ENCODE assay signal across 10 cellular contexts in the genomic region with DNA sequence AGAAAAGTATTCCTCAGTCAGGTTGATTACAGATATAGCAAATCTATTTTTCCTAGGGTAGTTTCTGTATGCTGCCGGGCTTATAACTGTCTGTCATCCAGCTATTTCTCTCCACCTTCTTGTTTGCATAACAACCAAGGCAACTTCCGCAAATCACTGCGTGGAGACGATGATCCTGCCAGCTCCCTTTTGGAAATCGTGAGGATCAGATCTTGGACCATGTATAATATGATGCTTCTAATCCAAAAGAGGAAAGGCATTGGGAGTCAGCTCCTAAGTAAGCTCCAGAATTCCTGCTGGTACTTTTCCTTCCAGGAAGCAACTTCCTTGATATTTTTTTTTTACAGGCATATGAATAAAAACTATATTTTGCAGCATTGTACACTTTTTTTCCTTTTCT. TPM values are rescaled to one million over a fixed set of nuclear protein-coding genes. Genes with fewer than 3 reads are reported as not detected.
DNase-seq lines count a peak whose midpoint lies in the region; ATAC-seq and TF ChIP-seq lines count a peak whose summit lies in the region.
"Had no signal": no experiment of that assay in that cellular context is flagged by ENCODE, and none has a peak within 500 bp of the region (broad histone marks: within the 10 kb centered on the region; RNA-seq: fewer than 3 reads in every experiment).

No MANE protein-coding gene starts in this region.

- intact Hi-C loops in heart left ventricle (cut with DNase I), result loop anchor here in 8 of 10 donors (1.0 to 10.0 kb wide), 8 partner anchors 106 to 211 kb away; no protein-coding TSS in a partner anchor

- H3K27ac Mint-ChIP-seq in WTC11 (no peak overlapping the region), progenitor cell of endocrine pancreas (no peak overlapping the region)
- no peak overlapping the region for H3K27ac Mint-ChIP-seq in activated naive CD4-positive, alpha-beta T cell treated with anti-CD3 and anti-CD28 coated beads, Interleukin-2, amount 10 ng/mL, durations not matched to agents 7 days and 5 days

- H3K27me3 ChIP-seq in heart left ventricle, result peaks cover 0 to 18% (median 0%) of the 10 kb centered on the region in 9 donors

- H3K36me3 Mint-ChIP-seq in WTC11 (no peaks in the 10 kb centered on the region), progenitor cell of endocrine pancreas (ENCODE audit: insufficient read depth) (no peaks in the 10 kb centered on the region)
- H3K36me3 Mint-ChIP-seq in activated naive CD4-positive, alpha-beta T cell treated with anti-CD3 and anti-CD28 coated beads, Interleukin-2, amount 10 ng/mL, durations not matched to agents 7 days and 5 days, result no peaks in the 10 kb centered on the region

- POLR2A ChIA-PET in WTC11 (lab: Charles Lee), result interaction anchor here (0.6 to 1.3 kb wide), 3 partner anchors 12 to 253 kb away, joined by 3 to 5 read pairs (median 3); a partner anchor contains a TSS

- ATAC-seq in WTC11 (no peak), heart left ventricle (peak in 2 of 4 donors; percentile 30 to 37), HG02870 (IDR thresholded peaks at IDR 0.05; ENCODE audit: unreplicated experiment) (no peak)

- H3K36me3 ChIP-seq in heart left ventricle, result peaks cover 0 to 14% (median 0%) of the 10 kb centered on the region in 9 donors

- no peak for TF ChIP-seq POLR2A in heart left ventricle (IDR thresholded peaks at IDR 0.05)

- DNase-seq in DMS153 (lab: John Stamatoyannopoulos, UW), result peak; percentile 74
- DNase-seq in WTC11 (ENCODE audit: low spot score), result no peak
- peak in 1 of 5 donors; percentile 10 for DNase-seq in heart left ventricle
- DNase-seq in progenitor cell of endocrine pancreas (ENCODE audit: low spot score, unreplicated experiment), result no peak
- DNase-seq in NCI-H2029 treated with DMSO at 0.1 percent for 48 hours (lab: John Stamatoyannopoulos, UW), result no peak
- DNase-seq in activated naive CD4-positive, alpha-beta T cell treated with anti-CD3 and anti-CD28 coated beads, Interleukin-2, amount 10 ng/mL, durations not matched to agents 7 days and 5 days, result no peak
- no peak for DNase-seq in dedifferentiated amniotic fluid mesenchymal stem cell (ENCODE audit: extremely low spot score)
- DNase-seq: DMS79; effector CD4-positive, alpha-beta T cell had no signal

- H3K4me1 Mint-ChIP-seq in WTC11 (peaks cover 27% of the 10 kb centered on the region), progenitor cell of endocrine pancreas (ENCODE audit: low read depth) (peaks cover 22% of the 10 kb centered on the region)
- no peaks in the 10 kb centered on the region for H3K4me1 Mint-ChIP-seq in activated naive CD4-positive, alpha-beta T cell treated with anti-CD3 and anti-CD28 coated beads, Interleukin-2, amount 10 ng/mL, durations not matched to agents 7 days and 5 days

- TF ChIP-seq CTCF in WTC11 (IDR thresholded peaks at IDR 0.05) (no peak), heart left ventricle (IDR thresholded peaks at IDR 0.05) (no peak), progenitor cell of endocrine pancreas (IDR thresholded peaks at IDR 0.05; ENCODE audit: unreplicated experiment) (no peak)

- peak overlapping the region in 11 of 12 donors; percentile 12 to 65 (median 48) for H3K4me3 ChIP-seq in heart left ventricle

- H3K4me1 ChIP-seq in heart left ventricle, result peaks cover 0 to 5% (median 0%) of the 10 kb centered on the region in 12 donors

- H3K4me3 Mint-ChIP-seq in WTC11 (peak overlapping the region; percentile 58), progenitor cell of endocrine pancreas (ENCODE audit: low read depth) (peak overlapping the region; percentile 33)
- H3K4me3 Mint-ChIP-seq in activated naive CD4-positive, alpha-beta T cell treated with anti-CD3 and anti-CD28 coated beads, Interleukin-2, amount 10 ng/mL, durations not matched to agents 7 days and 5 days, result no peak overlapping the region

- CTCF ChIA-PET in WTC11 (lab: Charles Lee), result interaction anchor here (0.8 to 4.2 kb wide), 32 partner anchors 9 to 254 kb away, joined by 3 to 48 read pairs (median 6); a partner anchor contains a TSS
- CTCF ChIA-PET in activated naive CD4-positive, alpha-beta T cell treated with anti-CD3 and anti-CD28 coated beads, Interleukin-2, amount 10 ng/mL, durations not matched to agents 7 days and 5 days (lab: Charles Lee), result interaction anchor here (5.5 kb wide), 1 partner anchor 247 kb away, joined by 43 read pairs; no protein-coding TSS in a partner anchor

- H3K27ac ChIP-seq in heart left ventricle, result peak overlapping the region in 6 of 12 donors; percentile 5 to 62 (median 44)

- no peaks in the 10 kb centered on the region for H3K9me3 ChIP-seq in heart left ventricle

- H3K9me3 Mint-ChIP-seq in WTC11 (no peaks in the 10 kb centered on the region), progenitor cell of endocrine pancreas (ENCODE audit: low read depth) (no peaks in the 10 kb centered on the region)
- H3K9me3 Mint-ChIP-seq in activated naive CD4-positive, alpha-beta T cell treated with anti-CD3 and anti-CD28 coated beads, Interleukin-2, amount 10 ng/mL, durations not matched to agents 7 days and 5 days, result no peaks in the 10 kb centered on the region

- no peaks in the 10 kb centered on the region for H3K27me3 Mint-ChIP-seq in WTC11 (ENCODE audit: low read depth)
- H3K27me3 Mint-ChIP-seq in progenitor cell of endocrine pancreas, result peaks cover 13% of the 10 kb centered on the region
- peaks cover 19% of the 10 kb centered on the region for H3K27me3 Mint-ChIP-seq in activated naive CD4-positive, alpha-beta T cell treated with anti-CD3 and anti-CD28 coated beads, Interleukin-2, amount 10 ng/mL, durations not matched to agents 7 days and 5 days

- 18 to 28% (median 26%) methylated on average over 5 of the region's 5 CpGs for WGBS in heart left ventricle, 4 donors

TF ChIP-seq in WTC11, 78 proteins besides CTCF, POLR2A, EP300 and RAD21:
- TF ChIP-seq, protein P1, sequence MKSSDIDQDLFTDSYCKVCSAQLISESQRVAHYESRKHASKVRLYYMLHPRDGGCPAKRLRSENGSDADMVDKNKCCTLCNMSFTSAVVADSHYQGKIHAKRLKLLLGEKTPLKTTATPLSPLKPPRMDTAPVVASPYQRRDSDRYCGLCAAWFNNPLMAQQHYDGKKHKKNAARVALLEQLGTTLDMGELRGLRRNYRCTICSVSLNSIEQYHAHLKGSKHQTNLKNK (CRISPR knock-in tag; IDR thresholded peaks at IDR 0.05), result no peak
- TF ChIP-seq, protein P2, sequence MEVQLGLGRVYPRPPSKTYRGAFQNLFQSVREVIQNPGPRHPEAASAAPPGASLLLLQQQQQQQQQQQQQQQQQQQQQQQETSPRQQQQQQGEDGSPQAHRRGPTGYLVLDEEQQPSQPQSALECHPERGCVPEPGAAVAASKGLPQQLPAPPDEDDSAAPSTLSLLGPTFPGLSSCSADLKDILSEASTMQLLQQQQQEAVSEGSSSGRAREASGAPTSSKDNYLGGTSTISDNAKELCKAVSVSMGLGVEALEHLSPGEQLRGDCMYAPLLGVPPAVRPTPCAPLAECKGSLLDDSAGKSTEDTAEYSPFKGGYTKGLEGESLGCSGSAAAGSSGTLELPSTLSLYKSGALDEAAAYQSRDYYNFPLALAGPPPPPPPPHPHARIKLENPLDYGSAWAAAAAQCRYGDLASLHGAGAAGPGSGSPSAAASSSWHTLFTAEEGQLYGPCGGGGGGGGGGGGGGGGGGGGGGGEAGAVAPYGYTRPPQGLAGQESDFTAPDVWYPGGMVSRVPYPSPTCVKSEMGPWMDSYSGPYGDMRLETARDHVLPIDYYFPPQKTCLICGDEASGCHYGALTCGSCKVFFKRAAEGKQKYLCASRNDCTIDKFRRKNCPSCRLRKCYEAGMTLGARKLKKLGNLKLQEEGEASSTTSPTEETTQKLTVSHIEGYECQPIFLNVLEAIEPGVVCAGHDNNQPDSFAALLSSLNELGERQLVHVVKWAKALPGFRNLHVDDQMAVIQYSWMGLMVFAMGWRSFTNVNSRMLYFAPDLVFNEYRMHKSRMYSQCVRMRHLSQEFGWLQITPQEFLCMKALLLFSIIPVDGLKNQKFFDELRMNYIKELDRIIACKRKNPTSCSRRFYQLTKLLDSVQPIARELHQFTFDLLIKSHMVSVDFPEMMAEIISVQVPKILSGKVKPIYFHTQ (CRISPR knock-in tag; IDR thresholded peaks at IDR 0.05), result no peak
- TF ChIP-seq SMAD4 (CRISPR knock-in tag; IDR thresholded peaks at IDR 0.05), result no peak
TF ChIP-seq in WTC11: peak in this region for 0.

RNA-seq across cellular contexts. Expression of a gene that starts 0.4 kb away (rescaled TPM):
- total RNA-seq in WTC11 (2021) (0.41 to 3.2 TPM (median 0.92 TPM) in 3 replicates), heart left ventricle (10 to 100 TPM in 2 of 9 donors, 1 to 10 TPM in 5, under 1 TPM in 1, not detected in 1; 0.81 to 17.7 (median 5.4) TPM), progenitor cell of endocrine pancreas (7.3 and 12.1 TPM in 2 replicates)
- polyA plus RNA-seq in heart left ventricle, result 1 to 10 TPM in 1 of 2 donors, under 1 TPM in 1; 0.30 to 2.8 TPM
